11 cellular contexts compared by ENCODE assay signal in the genomic region with DNA sequence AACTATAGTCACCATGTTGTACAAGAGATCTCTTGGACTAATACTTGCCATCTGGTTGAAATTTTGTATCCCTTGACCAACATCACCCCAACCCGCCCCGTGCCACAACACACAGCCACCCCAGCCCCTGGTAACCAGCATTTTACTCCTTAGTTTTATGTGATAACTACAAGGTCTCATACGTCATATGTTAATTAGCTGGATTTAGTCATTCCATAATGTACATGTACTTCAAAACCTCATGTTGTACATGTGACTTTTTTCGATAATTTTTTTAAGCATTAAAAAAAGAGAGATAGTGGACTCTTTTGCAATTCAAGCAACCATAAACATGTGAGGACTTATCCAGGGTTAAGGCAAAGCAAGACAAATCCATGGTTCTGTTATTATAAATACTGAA.
"Had no signal": no experiment of that assay in that cellular context is flagged by ENCODE, and none has a peak within 500 bp of the region (broad histone marks: within the 10 kb centered on the region; RNA-seq: fewer than 3 reads in every experiment).

No MANE protein-coding gene starts in this region.

- H3K4me1 ChIP-seq: HAP-1 had no signal

- H3K4me2 ChIP-seq: GM23338 had no signal

- H3K4me3 ChIP-seq: GM23248, GM23338, HAP-1 had no signal

- H3K9ac ChIP-seq: GM23248 had no signal

- H3K27ac ChIP-seq: GM23248 had no signal

- H2AFZ ChIP-seq: GM23248, GM23338 had no signal

- FAIRE-seq: H1, H54 had no signal

- H3K36me3 ChIP-seq: HAP-1 had no signal

- ATAC-seq: GM23338, HCT116 had no signal

- DNase-seq: GM23248, GOT3, H7, H9, HCEC 1CT, HFFc6 had no signal
